ENCODE assay signal across 1 cellular context in the genomic region with DNA sequence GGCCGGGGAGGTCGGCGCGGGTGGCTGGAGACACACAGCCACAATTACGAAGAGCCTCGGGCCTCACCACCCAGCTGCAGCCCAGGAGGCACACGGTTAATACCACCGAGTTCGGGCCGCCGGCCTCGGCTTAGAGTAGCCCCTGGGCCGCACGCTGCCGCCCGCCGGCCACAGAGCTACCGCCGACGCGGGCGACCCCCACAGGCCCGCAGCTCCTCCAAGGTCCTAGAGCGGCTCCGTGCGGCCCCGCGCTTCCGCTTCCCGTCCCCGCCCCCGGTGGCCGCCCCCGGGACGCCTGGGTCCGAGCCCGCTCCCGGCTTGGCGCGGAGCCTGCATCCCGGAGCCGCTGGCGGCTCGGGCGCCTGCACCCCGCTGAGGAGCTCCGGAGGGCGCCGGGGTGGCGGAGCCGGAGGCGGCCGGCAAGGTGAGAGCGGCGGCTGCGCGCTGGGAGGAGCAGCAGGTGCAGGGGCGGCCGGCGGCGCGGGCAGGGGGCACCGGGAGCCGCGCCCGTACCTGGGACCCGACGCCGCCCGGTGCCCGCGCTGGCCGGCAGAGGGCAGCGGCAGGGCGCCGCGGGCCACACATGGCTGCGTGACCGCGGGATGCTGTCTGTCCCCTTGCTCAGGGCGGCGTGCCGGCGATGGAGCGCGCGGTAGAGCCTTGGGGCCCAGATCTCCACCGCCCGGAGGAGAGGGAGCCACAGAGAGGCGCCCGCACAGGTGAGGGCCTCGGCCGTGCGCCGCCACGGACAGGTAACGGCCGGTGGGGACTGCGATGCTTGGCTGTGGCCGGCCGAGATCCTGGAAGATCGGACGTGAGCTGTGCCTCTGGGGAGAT.
TF ChIP-seq lines count a peak whose summit lies in the region.

A gene (plus strand): TSS at position 266 of the 837 bp plus-strand sequence. CDS start 375 bp downstream, at position 641.

TF ChIP-seq in GM12878, 131 proteins besides CTCF, POLR2A, EP300 and RAD21 (continues in another document):
- TF ChIP-seq, protein P1, sequence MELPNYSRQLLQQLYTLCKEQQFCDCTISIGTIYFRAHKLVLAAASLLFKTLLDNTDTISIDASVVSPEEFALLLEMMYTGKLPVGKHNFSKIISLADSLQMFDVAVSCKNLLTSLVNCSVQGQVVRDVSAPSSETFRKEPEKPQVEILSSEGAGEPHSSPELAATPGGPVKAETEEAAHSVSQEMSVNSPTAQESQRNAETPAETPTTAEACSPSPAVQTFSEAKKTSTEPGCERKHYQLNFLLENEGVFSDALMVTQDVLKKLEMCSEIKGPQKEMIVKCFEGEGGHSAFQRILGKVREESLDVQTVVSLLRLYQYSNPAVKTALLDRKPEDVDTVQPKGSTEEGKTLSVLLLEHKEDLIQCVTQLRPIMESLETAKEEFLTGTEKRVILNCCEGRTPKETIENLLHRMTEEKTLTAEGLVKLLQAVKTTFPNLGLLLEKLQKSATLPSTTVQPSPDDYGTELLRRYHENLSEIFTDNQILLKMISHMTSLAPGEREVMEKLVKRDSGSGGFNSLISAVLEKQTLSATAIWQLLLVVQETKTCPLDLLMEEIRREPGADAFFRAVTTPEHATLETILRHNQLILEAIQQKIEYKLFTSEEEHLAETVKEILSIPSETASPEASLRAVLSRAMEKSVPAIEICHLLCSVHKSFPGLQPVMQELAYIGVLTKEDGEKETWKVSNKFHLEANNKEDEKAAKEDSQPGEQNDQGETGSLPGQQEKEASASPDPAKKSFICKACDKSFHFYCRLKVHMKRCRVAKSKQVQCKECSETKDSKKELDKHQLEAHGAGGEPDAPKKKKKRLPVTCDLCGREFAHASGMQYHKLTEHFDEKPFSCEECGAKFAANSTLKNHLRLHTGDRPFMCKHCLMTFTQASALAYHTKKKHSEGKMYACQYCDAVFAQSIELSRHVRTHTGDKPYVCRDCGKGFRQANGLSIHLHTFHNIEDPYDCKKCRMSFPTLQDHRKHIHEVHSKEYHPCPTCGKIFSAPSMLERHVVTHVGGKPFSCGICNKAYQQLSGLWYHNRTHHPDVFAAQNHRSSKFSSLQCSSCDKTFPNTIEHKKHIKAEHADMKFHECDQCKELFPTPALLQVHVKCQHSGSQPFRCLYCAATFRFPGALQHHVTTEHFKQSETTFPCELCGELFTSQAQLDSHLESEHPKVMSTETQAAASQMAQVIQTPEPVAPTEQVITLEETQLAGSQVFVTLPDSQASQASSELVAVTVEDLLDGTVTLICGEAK (IDR thresholded peaks at IDR 0.05; ENCODE audit: borderline replicate concordance), result peak; percentile 69
- TF ChIP-seq BHLHE40 (IDR thresholded peaks at IDR 0.05; ENCODE audit: borderline replicate concordance in 1 of 2, low read depth in 2 of 2, low read length in 1 of 2) (peak; percentile 32 to 69; a peak in 3 of 4 replicates), TARDBP (IDR thresholded peaks at IDR 0.05; ENCODE audit: borderline replicate concordance) (peak; percentile 77; the same call in 1 of the 2 replicates), TAF1 (IDR thresholded peaks at IDR 0.05; ENCODE audit: borderline replicate concordance, low read depth, low read length) (peak; percentile 65; the same call in 1 of the 2 replicates), MXI1 (IDR thresholded peaks at IDR 0.05; ENCODE audit: low read depth, low read length) (peak; percentile 62; the same call in 1 of the 2 replicates), SIX5 (IDR thresholded peaks at IDR 0.05; ENCODE audit: low read depth, low read length, severe bottlenecking) (no peak), NBN (IDR thresholded peaks at IDR 0.05) (0 out of 2 replicates have a peak, but pooled peaks have one; percentile 36), SPI1 (IDR thresholded peaks at IDR 0.05; ENCODE audit: borderline replicate concordance, insufficient read depth, low read depth, low read length) (peak; percentile 31; the same call in 1 of the 2 replicates), PML (IDR thresholded peaks at IDR 0.05; ENCODE audit: low read length) (no peak), RB1 (IDR thresholded peaks at IDR 0.05; ENCODE audit: borderline replicate concordance) (peak; percentile 84; the same call in 1 of the 2 replicates), EGR1 (IDR thresholded peaks at IDR 0.05; ENCODE audit: borderline replicate concordance in 1 of 2, low read depth in 2 of 2, low read length in 2 of 2) (peak in 1 of 2 experiments; percentile 95; a peak in 2 of 3 replicates), IKZF1 (conservative IDR thresholded peaks at IDR 0.05) (peak; percentile 94), SIN3A (IDR thresholded peaks at IDR 0.05; ENCODE audit: low read depth, low read length) (peak; percentile 33; the same call in 1 of the 2 replicates), DPF2 (IDR thresholded peaks at IDR 0.05) (peak; percentile 89; the same call in 1 of the 2 replicates), BACH1 (IDR thresholded peaks at IDR 0.05; ENCODE audit: borderline replicate concordance) (no peak; the same call in 1 of the 2 replicates), NR2F1 (conservative IDR thresholded peaks at IDR 0.05) (peak; percentile 73; the same call in 1 of the 2 replicates), RUNX3 (IDR thresholded peaks at IDR 0.05; ENCODE audit: low read length) (peak; percentile 53; the same call in 1 of the 2 replicates), SP1 (IDR thresholded peaks at IDR 0.05; ENCODE audit: low read depth, low read length) (peak; percentile 56), SREBF2 (IDR thresholded peaks at IDR 0.05; ENCODE audit: low read length) (no peak), PAX5 (IDR thresholded peaks at IDR 0.05; ENCODE audit: borderline replicate concordance, low read depth, low read length) (0 out of 2 replicates have a peak, but pooled peaks have one; percentile 19), ZNF274 (IDR thresholded peaks at IDR 0.05; ENCODE audit: insufficient read depth, insufficient read length) (no peak), POU2F2 (IDR thresholded peaks at IDR 0.05; ENCODE audit: borderline replicate concordance, low read depth, low read length) (no peak), MEF2B (IDR thresholded peaks at IDR 0.05; ENCODE audit: partially characterized antibody, poor library complexity, severe bottlenecking) (peak; percentile 73), LARP7 (IDR thresholded peaks at IDR 0.05) (peak; percentile 94), HDGF (IDR thresholded peaks at IDR 0.05) (0 out of 2 replicates have a peak, but pooled peaks have one; percentile 12), SREBF1 (IDR thresholded peaks at IDR 0.05; ENCODE audit: low read length) (0 out of 2 replicates have a peak, but pooled peaks have one; percentile 16), CREB1 (IDR thresholded peaks at IDR 0.05; ENCODE audit: low read depth) (peak; percentile 14; the same call in 1 of the 2 replicates), NR2C1 (IDR thresholded peaks at IDR 0.05) (peak; percentile 53), ZNF217 (IDR thresholded peaks at IDR 0.05) (peak; percentile 83), TCF3 (IDR thresholded peaks at IDR 0.05; ENCODE audit: borderline replicate concordance, insufficient read depth, low read depth, low read length) (0 out of 2 replicates have a peak, but pooled peaks have one; percentile 14), CREM (IDR thresholded peaks at IDR 0.05; ENCODE audit: low read depth) (peak; percentile 35; the same call in 1 of the 2 replicates), ZNF24 (IDR thresholded peaks at IDR 0.05) (peak; percentile 62; the same call in 1 of the 2 replicates), MEF2A (IDR thresholded peaks at IDR 0.05; ENCODE audit: insufficient read depth, low read depth, low read length) (0 out of 2 replicates have a peak, but pooled peaks have one; percentile 40), HCFC1 (IDR thresholded peaks at IDR 0.05; ENCODE audit: low read length) (peak; percentile 67), ZNF207 (IDR thresholded peaks at IDR 0.05; ENCODE audit: borderline replicate concordance) (peak; percentile 46; the same call in 1 of the 2 replicates), PAX8 (IDR thresholded peaks at IDR 0.05) (no peak), NFXL1 (IDR thresholded peaks at IDR 0.05; ENCODE audit: borderline replicate concordance) (0 out of 2 replicates have a peak, but pooled peaks have one; percentile 39), GABPA (IDR thresholded peaks at IDR 0.05; ENCODE audit: low read depth) (peak; percentile 79)
- TF ChIP-seq, protein P2, sequence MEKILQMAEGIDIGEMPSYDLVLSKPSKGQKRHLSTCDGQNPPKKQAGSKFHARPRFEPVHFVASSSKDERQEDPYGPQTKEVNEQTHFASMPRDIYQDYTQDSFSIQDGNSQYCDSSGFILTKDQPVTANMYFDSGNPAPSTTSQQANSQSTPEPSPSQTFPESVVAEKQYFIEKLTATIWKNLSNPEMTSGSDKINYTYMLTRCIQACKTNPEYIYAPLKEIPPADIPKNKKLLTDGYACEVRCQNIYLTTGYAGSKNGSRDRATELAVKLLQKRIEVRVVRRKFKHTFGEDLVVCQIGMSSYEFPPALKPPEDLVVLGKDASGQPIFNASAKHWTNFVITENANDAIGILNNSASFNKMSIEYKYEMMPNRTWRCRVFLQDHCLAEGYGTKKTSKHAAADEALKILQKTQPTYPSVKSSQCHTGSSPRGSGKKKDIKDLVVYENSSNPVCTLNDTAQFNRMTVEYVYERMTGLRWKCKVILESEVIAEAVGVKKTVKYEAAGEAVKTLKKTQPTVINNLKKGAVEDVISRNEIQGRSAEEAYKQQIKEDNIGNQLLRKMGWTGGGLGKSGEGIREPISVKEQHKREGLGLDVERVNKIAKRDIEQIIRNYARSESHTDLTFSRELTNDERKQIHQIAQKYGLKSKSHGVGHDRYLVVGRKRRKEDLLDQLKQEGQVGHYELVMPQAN (conservative IDR thresholded peaks at IDR 0.05), result peak; percentile 72
- TF ChIP-seq, protein P3, sequence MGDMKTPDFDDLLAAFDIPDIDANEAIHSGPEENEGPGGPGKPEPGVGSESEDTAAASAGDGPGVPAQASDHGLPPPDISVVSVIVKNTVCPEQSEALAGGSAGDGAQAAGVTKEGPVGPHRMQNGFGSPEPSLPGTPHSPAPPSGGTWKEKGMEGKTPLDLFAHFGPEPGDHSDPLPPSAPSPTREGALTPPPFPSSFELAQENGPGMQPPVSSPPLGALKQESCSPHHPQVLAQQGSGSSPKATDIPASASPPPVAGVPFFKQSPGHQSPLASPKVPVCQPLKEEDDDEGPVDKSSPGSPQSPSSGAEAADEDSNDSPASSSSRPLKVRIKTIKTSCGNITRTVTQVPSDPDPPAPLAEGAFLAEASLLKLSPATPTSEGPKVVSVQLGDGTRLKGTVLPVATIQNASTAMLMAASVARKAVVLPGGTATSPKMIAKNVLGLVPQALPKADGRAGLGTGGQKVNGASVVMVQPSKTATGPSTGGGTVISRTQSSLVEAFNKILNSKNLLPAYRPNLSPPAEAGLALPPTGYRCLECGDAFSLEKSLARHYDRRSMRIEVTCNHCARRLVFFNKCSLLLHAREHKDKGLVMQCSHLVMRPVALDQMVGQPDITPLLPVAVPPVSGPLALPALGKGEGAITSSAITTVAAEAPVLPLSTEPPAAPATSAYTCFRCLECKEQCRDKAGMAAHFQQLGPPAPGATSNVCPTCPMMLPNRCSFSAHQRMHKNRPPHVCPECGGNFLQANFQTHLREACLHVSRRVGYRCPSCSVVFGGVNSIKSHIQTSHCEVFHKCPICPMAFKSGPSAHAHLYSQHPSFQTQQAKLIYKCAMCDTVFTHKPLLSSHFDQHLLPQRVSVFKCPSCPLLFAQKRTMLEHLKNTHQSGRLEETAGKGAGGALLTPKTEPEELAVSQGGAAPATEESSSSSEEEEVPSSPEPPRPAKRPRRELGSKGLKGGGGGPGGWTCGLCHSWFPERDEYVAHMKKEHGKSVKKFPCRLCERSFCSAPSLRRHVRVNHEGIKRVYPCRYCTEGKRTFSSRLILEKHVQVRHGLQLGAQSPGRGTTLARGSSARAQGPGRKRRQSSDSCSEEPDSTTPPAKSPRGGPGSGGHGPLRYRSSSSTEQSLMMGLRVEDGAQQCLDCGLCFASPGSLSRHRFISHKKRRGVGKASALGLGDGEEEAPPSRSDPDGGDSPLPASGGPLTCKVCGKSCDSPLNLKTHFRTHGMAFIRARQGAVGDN (IDR thresholded peaks at IDR 0.05), result peak; percentile 36
- TF ChIP-seq, protein P4, sequence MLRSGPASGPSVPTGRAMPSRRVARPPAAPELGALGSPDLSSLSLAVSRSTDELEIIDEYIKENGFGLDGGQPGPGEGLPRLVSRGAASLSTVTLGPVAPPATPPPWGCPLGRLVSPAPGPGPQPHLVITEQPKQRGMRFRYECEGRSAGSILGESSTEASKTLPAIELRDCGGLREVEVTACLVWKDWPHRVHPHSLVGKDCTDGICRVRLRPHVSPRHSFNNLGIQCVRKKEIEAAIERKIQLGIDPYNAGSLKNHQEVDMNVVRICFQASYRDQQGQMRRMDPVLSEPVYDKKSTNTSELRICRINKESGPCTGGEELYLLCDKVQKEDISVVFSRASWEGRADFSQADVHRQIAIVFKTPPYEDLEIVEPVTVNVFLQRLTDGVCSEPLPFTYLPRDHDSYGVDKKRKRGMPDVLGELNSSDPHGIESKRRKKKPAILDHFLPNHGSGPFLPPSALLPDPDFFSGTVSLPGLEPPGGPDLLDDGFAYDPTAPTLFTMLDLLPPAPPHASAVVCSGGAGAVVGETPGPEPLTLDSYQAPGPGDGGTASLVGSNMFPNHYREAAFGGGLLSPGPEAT (IDR thresholded peaks at IDR 0.05; ENCODE audit: low read depth), result 0 out of 2 replicates have a peak, but pooled peaks have one; percentile 19
- TF ChIP-seq, protein P5, sequence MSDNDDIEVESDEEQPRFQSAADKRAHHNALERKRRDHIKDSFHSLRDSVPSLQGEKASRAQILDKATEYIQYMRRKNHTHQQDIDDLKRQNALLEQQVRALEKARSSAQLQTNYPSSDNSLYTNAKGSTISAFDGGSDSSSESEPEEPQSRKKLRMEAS (IDR thresholded peaks at IDR 0.05; ENCODE audit: low read depth, low read length), result peak; percentile 47
- TF ChIP-seq, protein P6, sequence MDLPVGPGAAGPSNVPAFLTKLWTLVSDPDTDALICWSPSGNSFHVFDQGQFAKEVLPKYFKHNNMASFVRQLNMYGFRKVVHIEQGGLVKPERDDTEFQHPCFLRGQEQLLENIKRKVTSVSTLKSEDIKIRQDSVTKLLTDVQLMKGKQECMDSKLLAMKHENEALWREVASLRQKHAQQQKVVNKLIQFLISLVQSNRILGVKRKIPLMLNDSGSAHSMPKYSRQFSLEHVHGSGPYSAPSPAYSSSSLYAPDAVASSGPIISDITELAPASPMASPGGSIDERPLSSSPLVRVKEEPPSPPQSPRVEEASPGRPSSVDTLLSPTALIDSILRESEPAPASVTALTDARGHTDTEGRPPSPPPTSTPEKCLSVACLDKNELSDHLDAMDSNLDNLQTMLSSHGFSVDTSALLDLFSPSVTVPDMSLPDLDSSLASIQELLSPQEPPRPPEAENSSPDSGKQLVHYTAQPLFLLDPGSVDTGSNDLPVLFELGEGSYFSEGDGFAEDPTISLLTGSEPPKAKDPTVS (IDR thresholded peaks at IDR 0.05; ENCODE audit: low read depth, low read length), result no peak
- TF ChIP-seq, protein P7, sequence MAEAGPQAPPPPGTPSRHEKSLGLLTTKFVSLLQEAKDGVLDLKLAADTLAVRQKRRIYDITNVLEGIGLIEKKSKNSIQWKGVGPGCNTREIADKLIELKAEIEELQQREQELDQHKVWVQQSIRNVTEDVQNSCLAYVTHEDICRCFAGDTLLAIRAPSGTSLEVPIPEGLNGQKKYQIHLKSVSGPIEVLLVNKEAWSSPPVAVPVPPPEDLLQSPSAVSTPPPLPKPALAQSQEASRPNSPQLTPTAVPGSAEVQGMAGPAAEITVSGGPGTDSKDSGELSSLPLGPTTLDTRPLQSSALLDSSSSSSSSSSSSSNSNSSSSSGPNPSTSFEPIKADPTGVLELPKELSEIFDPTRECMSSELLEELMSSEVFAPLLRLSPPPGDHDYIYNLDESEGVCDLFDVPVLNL (IDR thresholded peaks at IDR 0.05; ENCODE audit: low read depth, low read length), result no peak
